Comparison of ENCODE assay signal across 8 cellular contexts in the genomic region with DNA sequence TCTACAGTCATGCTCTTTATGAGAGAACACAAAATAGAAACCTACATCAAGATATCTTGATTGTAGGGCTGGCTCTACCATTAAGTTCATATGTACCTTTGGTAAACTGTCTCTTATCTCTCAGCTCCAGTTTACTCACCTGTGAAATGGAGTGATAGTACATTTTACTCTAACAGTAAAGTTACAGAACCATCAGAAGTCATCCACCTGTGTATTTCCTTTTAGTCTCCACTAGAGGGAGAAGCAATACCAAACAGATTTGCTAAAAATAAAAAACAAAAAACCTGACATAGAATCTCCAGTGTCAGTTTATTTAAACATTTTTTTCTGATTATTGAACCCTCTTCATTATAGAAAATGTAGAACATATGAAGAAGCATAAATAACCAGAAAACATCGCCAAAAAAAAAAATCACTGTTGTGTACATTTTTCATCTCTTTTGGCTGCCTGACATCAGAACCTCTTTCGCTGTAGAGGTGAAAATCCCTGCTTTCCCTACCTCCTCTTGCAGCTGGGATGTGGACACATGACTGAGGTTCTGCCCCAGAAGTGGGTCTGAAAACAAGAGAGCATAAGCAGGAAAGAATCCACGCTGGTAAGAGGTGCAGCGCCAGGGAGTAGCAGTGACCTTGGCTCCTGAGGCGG. TPM values are rescaled to one million over a fixed set of nuclear protein-coding genes. Genes with fewer than 3 reads are reported as not detected.
DNase-seq lines count a peak whose midpoint lies in the region; ATAC-seq and TF ChIP-seq lines count a peak whose summit lies in the region.
"Had no signal": no experiment of that assay in that cellular context is flagged by ENCODE, and none has a peak within 500 bp of the region (broad histone marks: within the 10 kb centered on the region; RNA-seq: fewer than 3 reads in every experiment).

No MANE protein-coding gene starts in this region.

- H3K4me1 ChIP-seq in prostate gland (replicated peaks): no peaks in the 10 kb centered on the region
- H3K4me1 ChIP-seq: SJCRH30 had no signal

- H3K9me3 ChIP-seq in prostate gland: no peaks in the 10 kb centered on the region
- H3K9me3 ChIP-seq: SJCRH30 had no signal

- no peak overlapping the region for H3K27ac ChIP-seq in dorsolateral prefrontal cortex
- H3K27ac ChIP-seq in prostate gland: no peak overlapping the region
- H3K27ac ChIP-seq: SJCRH30 had no signal

- 56% methylated on average over 5 of the region's 5 CpGs for WGBS in prostate gland

- intact Hi-C loops in dorsolateral prefrontal cortex (cut with DNase I) (no loop called here), prostate gland (cut with DNase I) (no loop called here)

- H3K36me3 ChIP-seq in prostate gland: no peaks in the 10 kb centered on the region
- H3K36me3 ChIP-seq: SJCRH30 had no signal

- TF ChIP-seq POLR2A in prostate gland (IDR thresholded peaks at IDR 0.05): no peak

- no peak overlapping the region for H3K4me3 ChIP-seq in dorsolateral prefrontal cortex
- H3K4me3 ChIP-seq in prostate gland: no peak overlapping the region
- H3K4me3 ChIP-seq: SJCRH30 had no signal

- TF ChIP-seq CTCF in dorsolateral prefrontal cortex (IDR thresholded peaks at IDR 0.05 in 54 of 56, conservative IDR thresholded peaks at IDR 0.05 in 2 of 56; ENCODE audit: low read depth in 1 of 56, partially characterized antibody in 56 of 56) (peak; percentile 45 to 78 (median 65)), prostate gland (IDR thresholded peaks at IDR 0.05) (peak; percentile 26 to 41 (median 36))

- ATAC-seq in GM18858 (IDR thresholded peaks at IDR 0.05; ENCODE audit: unreplicated experiment) (peak; percentile 58), HG02571 (IDR thresholded peaks at IDR 0.05; ENCODE audit: unreplicated experiment) (no peak), GM21576 (IDR thresholded peaks at IDR 0.05; ENCODE audit: unreplicated experiment) (no peak), HG03139 (IDR thresholded peaks at IDR 0.05; ENCODE audit: unreplicated experiment) (no peak)

- H3K27me3 ChIP-seq in dorsolateral prefrontal cortex (peaks cover 0 to 10% (median 0%) of the 10 kb centered on the region in 45 donors), prostate gland (replicated peaks; ENCODE audit: insufficient read depth) (no peaks in the 10 kb centered on the region)
- H3K27me3 ChIP-seq: SJCRH30 had no signal

- DNase-seq in NCI-H345 (lab: John Stamatoyannopoulos, UW) (peak; percentile 13), dorsolateral prefrontal cortex (no peak), prostate gland (ENCODE audit: low spot score) (no peak)

RNA-seq across cellular contexts. Expression of a gene that starts 48.7 kb away (rescaled TPM):
- under 1 TPM in 6 of 120 experiments, not detected in 114; 0.11 to 0.95 (median 0.16) TPM for total RNA-seq in dorsolateral prefrontal cortex
- under 1 TPM; 0.64 to 0.80 TPM for total RNA-seq in prostate gland
- total RNA-seq: SJCRH30 had no signal
